In the genomic region with DNA sequence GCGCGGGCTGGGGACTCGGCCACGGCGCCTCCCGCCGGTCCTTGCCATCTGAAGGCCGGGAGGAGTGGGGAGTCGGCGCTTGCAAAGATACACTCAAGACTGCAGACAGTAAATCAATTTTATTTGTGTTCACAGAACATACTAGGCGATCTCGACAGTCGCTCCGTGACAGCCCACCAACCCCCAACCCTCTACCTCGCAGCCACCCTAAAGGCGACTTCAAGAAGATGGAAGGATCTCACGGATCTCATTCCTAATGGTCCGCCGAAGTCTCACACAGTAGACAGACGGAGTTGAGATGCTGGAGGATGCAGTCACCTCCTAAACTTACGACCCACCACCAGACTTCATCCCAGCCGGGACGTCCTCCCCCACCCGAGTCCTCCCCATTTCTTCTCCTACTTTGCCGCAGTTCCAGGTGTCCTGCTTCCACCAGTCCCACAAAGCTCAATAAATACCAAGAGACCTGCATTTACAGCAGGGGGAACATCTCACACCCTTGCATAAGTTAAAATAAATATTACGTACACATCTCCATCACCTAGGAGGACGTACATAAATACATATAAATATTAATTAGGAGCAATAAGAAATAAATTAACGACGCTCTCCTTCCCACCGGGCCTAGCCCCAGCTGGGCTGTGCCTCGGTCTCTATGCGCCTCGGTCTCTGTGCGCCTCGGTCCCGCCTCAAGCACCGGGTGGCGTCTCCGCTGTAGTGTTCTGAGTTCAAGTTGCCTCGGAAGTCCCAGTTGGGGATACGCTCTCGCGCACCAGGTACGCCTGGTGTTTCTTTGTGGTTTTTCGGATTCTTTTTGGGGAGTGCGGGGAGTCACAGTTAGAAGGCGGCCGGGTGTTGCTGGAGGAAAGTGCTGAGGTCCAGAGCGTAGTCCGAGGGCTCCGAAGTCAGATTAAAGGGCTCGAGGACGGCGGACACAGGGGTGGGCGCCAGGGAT, we compare ENCODE assay signal across 8 cellular contexts. TPM values are rescaled to one million over a fixed set of nuclear protein-coding genes. Genes with fewer than 3 reads are reported as not detected.
DNase-seq lines count a peak whose midpoint lies in the region; ATAC-seq, FAIRE-seq and TF ChIP-seq lines count a peak whose summit lies in the region.

No MANE protein-coding gene starts in this region.

- peaks cover 15% of the 10 kb centered on the region for H4K20me1 ChIP-seq in HepG2 (ENCODE audit: insufficient read depth, low read length)

- TF ChIP-seq CTCF in HepG2 (CRISPR knock-in tag; IDR thresholded peaks at IDR 0.05): no peak

- H3K27ac ChIP-seq in SJCRH30 (peak overlapping the region; percentile 64), caudate nucleus (ENCODE audit: low read depth, low read length) (peak overlapping the region; percentile 86), HepG2 (ENCODE audit: extremely low read length, insufficient read depth, low read length) (peak overlapping the region; percentile 81), stomach smooth muscle (ENCODE audit: low read length) (peak overlapping the region; percentile 94)

- H2AFZ ChIP-seq in HepG2 (ENCODE audit: low read length): no peak overlapping the region

- H3K4me3 ChIP-seq in HAP-1 (peak overlapping the region; percentile 78), SJCRH30 (peak overlapping the region; percentile 80), HepG2 (replicated peaks in 1 of 3; ENCODE audit: insufficient read depth in 1 of 3, low read depth in 2 of 3, low read length in 3 of 3) (peak overlapping the region; percentile 91 to 98 (median 98)), stomach smooth muscle (ENCODE audit: low read length in 2 of 2) (peak overlapping the region; percentile 87 to 94)

- CTCF ChIA-PET in HepG2 (lab: Yijun Ruan, JAX; ENCODE audit: low intra/inter-chr PET ratio, low total read pairs): interaction anchor here (0.7 to 1.5 kb wide), 3 partner anchors 39 to 85 kb away, joined by 3 to 6 read pairs (median 3); no protein-coding TSS in a partner anchor

- TF ChIP-seq POLR2A in HepG2 (IDR thresholded peaks at IDR 0.05; ENCODE audit: insufficient read depth in 1 of 2, low read depth in 2 of 2, low read length in 2 of 2): no peak

- H3K4me2 ChIP-seq in HepG2 (ENCODE audit: low read depth, low read length): peak overlapping the region; percentile 91

- H3K9me3 ChIP-seq in HAP-1 (no peaks in the 10 kb centered on the region), SJCRH30 (replicated peaks) (no peaks in the 10 kb centered on the region), HepG2 (ENCODE audit: low read length) (no peaks in the 10 kb centered on the region), stomach smooth muscle (ENCODE audit: control insufficient read depth in 2 of 2, low read length in 2 of 2) (no peaks in the 10 kb centered on the region)

- POLR2A ChIA-PET in HepG2 (lab: Yijun Ruan, JAX): interaction anchor here (0.7 to 16.9 kb wide), 30 partner anchors 9 to 139 kb away, joined by 3 to 414 read pairs (median 8); a partner anchor contains a TSS

- H3K9ac ChIP-seq in HepG2 (ENCODE audit: insufficient read depth, low read depth, low read length): peak overlapping the region; percentile 94
- H3K9ac ChIP-seq in stomach smooth muscle (ENCODE audit: low read length in 2 of 2): peak overlapping the region; percentile 94 to 95

- DNase-seq in CD1c-positive myeloid dendritic cell (ENCODE audit: extremely low spot score) (peak; percentile 28), HAP-1 (ENCODE audit: low spot score in 2 of 2) (peak in 1 of 2 experiments; percentile 31), SJCRH30 (peak in 1 of 2 experiments; percentile 49), caudate nucleus (lab: John Stamatoyannopoulos, UW) (peak in 8 of 61 donors; percentile 7 to 72 (median 34)), HepG2 (ENCODE audit: low spot score) (no peak), inferior parietal cortex (ENCODE audit: extremely low spot score) (no peak), OCI-M2 (lab: John Stamatoyannopoulos, UW; ENCODE audit: unreplicated experiment) (no peak)

- in situ Hi-C loops in HAP-1 (cut with MboI; ENCODE audit: low sequenced_read_pairs): loop anchor here (10.0 kb wide), 1 partner anchor 331 kb away; no protein-coding TSS in a partner anchor
- in situ Hi-C loops in HepG2 (cut with HindIII; ENCODE audit: extremely low pct_ligation_motif_present, low pct_unique_long_range_greater_than_20kb): loop anchor here (5.0 kb wide), 2 partner anchors 84 to 134 kb away; no protein-coding TSS in a partner anchor

- no peak for FAIRE-seq in HepG2 (lab: Jason Lieb, UNC)

- intact Hi-C loops in HepG2 (cut with micrococcal nuclease; ENCODE audit: unreplicated experiment): loop anchor here (1.0 kb wide), 4 partner anchors 21 to 85 kb away; no protein-coding TSS in a partner anchor

- H3K4me1 ChIP-seq in HAP-1: peaks cover 10% of the 10 kb centered on the region
- H3K4me1 ChIP-seq in SJCRH30: peaks cover 5% of the 10 kb centered on the region; the same call in 1 of the 2 replicates
- H3K4me1 ChIP-seq in HepG2 (ENCODE audit: insufficient read depth, low read length): peaks cover 78% of the 10 kb centered on the region
- H3K4me1 ChIP-seq in stomach smooth muscle (ENCODE audit: control insufficient read depth, insufficient read depth, low read length): peaks cover 34% of the 10 kb centered on the region

- WGBS in HepG2 (ENCODE audit: low lambda C conversion rate): 1% methylated on average over 53 of the region's 55 CpGs

- no peak; the same call in 2 of the 3 replicates for ATAC-seq in HepG2

- no peak; the same call in 1 of the 2 replicates for TF ChIP-seq RAD21 in HepG2 (CRISPR knock-in tag; IDR thresholded peaks at IDR 0.05)

- no peak for TF ChIP-seq EP300 in HepG2 (IDR thresholded peaks at IDR 0.05; ENCODE audit: low read depth in 2 of 2, low read length in 2 of 2)
- TF ChIP-seq EP300 in HepG2 (CRISPR knock-in tag; IDR thresholded peaks at IDR 0.05; ENCODE audit: borderline replicate concordance): no peak

- TSS peak; percentile 98 for BruUV-seq in HepG2 (replicated peaks; lab: Mats Ljungman, UMichigan)

- H3K27me3 ChIP-seq in HAP-1 (ENCODE audit: low read depth): no peaks in the 10 kb centered on the region
- H3K27me3 ChIP-seq in SJCRH30: no peaks in the 10 kb centered on the region
- H3K27me3 ChIP-seq in HepG2 (ENCODE audit: control insufficient read depth in 1 of 2, insufficient read depth in 2 of 2, low read length in 2 of 2): no peaks in the 10 kb centered on the region; a peak in 1 of 5 replicates
- H3K27me3 ChIP-seq in stomach smooth muscle (ENCODE audit: control insufficient read depth in 1 of 2, insufficient read depth in 2 of 2, low read length in 2 of 2): no peaks in the 10 kb centered on the region

- H3K36me3 ChIP-seq in HAP-1 (replicated peaks) (peaks cover 29% of the 10 kb centered on the region), SJCRH30 (peaks cover 14% of the 10 kb centered on the region), HepG2 (replicated peaks in 1 of 2; ENCODE audit: control insufficient read depth in 1 of 2, insufficient read depth in 2 of 2, low read length in 2 of 2) (peaks cover 7 to 14% of the 10 kb centered on the region in 2 experiments), stomach smooth muscle (ENCODE audit: control insufficient read depth in 2 of 2, insufficient read depth in 2 of 2, low read length in 2 of 2) (peaks cover 14 to 19% of the 10 kb centered on the region in 2 donors)

- H3K79me2 ChIP-seq in HepG2 (ENCODE audit: insufficient read depth, low read length): peaks cover 27% of the 10 kb centered on the region

RNA-seq across cellular contexts. Expression of a gene that starts 0.9 kb away (rescaled TPM):
- 87.4 and 92.2 TPM in 2 replicates for total RNA-seq in SJCRH30 (2014; rRNA removed; shearing (Covaris generic))
- total RNA-seq in HepG2 (2016; rRNA removed; fragmentation: Illumina TruSeq; extraction: Trizol): 77.8 and 82.3 TPM in 2 replicates
- 113 and 115 TPM in 2 replicates for total RNA-seq in HepG2 (2016; cell fraction: cytosol; rRNA removed; fragmentation: Illumina TruSeq; extraction: Trizol; ENCODE audit: low read depth)
- 72.3 and 79.6 TPM in 2 replicates for total RNA-seq in HepG2 (2016; cell fraction: insoluble cytoplasmic fraction; rRNA removed; fragmentation: Illumina TruSeq; extraction: Trizol)
- 145 and 152 TPM in 2 replicates for total RNA-seq in HepG2 (2016; cell fraction: membrane; rRNA removed; fragmentation: Illumina TruSeq; extraction: Trizol)
- total RNA-seq in HepG2 (2016; cell fraction: nucleus; rRNA removed; fragmentation: Illumina TruSeq; extraction: Trizol): 43.2 and 49.0 TPM in 2 replicates
- polyA plus RNA-seq in HepG2 (2011; rRNA removed): 130 and 150 TPM in 2 replicates
- polyA plus RNA-seq in HepG2 (2011; cell fraction: cytosol; rRNA removed): 126 and 128 TPM in 2 replicates
- polyA plus RNA-seq in HepG2 (2011; cell fraction: nucleus; rRNA removed): 139 and 173 TPM in 2 replicates
- 119 and 142 TPM in 2 replicates for polyA plus RNA-seq in HepG2 (2012)
- polyA plus RNA-seq in HepG2 (2016; cell fraction: cytosol; fragmentation: Illumina TruSeq; extraction: Trizol; ENCODE audit: low read depth): 217 and 220 TPM in 2 replicates
- polyA plus RNA-seq in HepG2 (2016; cell fraction: insoluble cytoplasmic fraction; fragmentation: Illumina TruSeq; extraction: Trizol; ENCODE audit: low read depth): 116 and 125 TPM in 2 replicates
- 219 and 220 TPM in 2 replicates for polyA plus RNA-seq in HepG2 (2016; cell fraction: membrane; fragmentation: Illumina TruSeq; extraction: Trizol; ENCODE audit: low read depth)
- polyA plus RNA-seq in HepG2 (2016; cell fraction: nucleus; fragmentation: Illumina TruSeq; extraction: Trizol; ENCODE audit: insufficient read depth, low read depth): 146 and 154 TPM in 2 replicates
- polyA minus RNA-seq in HepG2 (2011; rRNA and poly(A)+ RNA removed; ENCODE audit: low replicate concordance): 102 and 133 TPM in 2 replicates
- polyA minus RNA-seq in HepG2 (2011; cell fraction: cytosol; rRNA and poly(A)+ RNA removed): 49.8 and 51.9 TPM in 2 replicates
- 34.5 and 57.3 TPM in 2 replicates for polyA minus RNA-seq in HepG2 (2011; cell fraction: nucleus; rRNA and poly(A)+ RNA removed)

RNA-seq across cellular contexts. Expression of a gene that starts 1.0 kb away (rescaled TPM):
- 19.9 and 22.1 TPM in 2 replicates for total RNA-seq in SJCRH30 (2014; rRNA removed; shearing (Covaris generic))
- total RNA-seq in HepG2 (2016; rRNA removed; fragmentation: Illumina TruSeq; extraction: Trizol): 28.7 and 51.1 TPM in 2 replicates
- total RNA-seq in HepG2 (2016; cell fraction: cytosol; rRNA removed; fragmentation: Illumina TruSeq; extraction: Trizol; ENCODE audit: low read depth): 83.5 and 89.8 TPM in 2 replicates
- 25.7 and 52.1 TPM in 2 replicates for total RNA-seq in HepG2 (2016; cell fraction: insoluble cytoplasmic fraction; rRNA removed; fragmentation: Illumina TruSeq; extraction: Trizol)
- total RNA-seq in HepG2 (2016; cell fraction: membrane; rRNA removed; fragmentation: Illumina TruSeq; extraction: Trizol): 91.3 and 101 TPM in 2 replicates
- total RNA-seq in HepG2 (2016; cell fraction: nucleus; rRNA removed; fragmentation: Illumina TruSeq; extraction: Trizol): 33.1 and 34.2 TPM in 2 replicates
- 131 and 151 TPM in 2 replicates for polyA plus RNA-seq in HepG2 (2011; rRNA removed)
- polyA plus RNA-seq in HepG2 (2011; cell fraction: cytosol; rRNA removed): 117 TPM in 2 replicates
- polyA plus RNA-seq in HepG2 (2011; cell fraction: nucleus; rRNA removed): 111 and 130 TPM in 2 replicates
- polyA plus RNA-seq in HepG2 (2012): 130 and 313 TPM in 2 replicates
- 21.8 and 24.4 TPM in 2 replicates for polyA plus RNA-seq in HepG2 (2016; cell fraction: cytosol; fragmentation: Illumina TruSeq; extraction: Trizol; ENCODE audit: low read depth)
- 28.6 and 30.4 TPM in 2 replicates for polyA plus RNA-seq in HepG2 (2016; cell fraction: insoluble cytoplasmic fraction; fragmentation: Illumina TruSeq; extraction: Trizol; ENCODE audit: low read depth)
- 23.7 and 25.1 TPM in 2 replicates for polyA plus RNA-seq in HepG2 (2016; cell fraction: membrane; fragmentation: Illumina TruSeq; extraction: Trizol; ENCODE audit: low read depth)
- 72.1 and 79.6 TPM in 2 replicates for polyA plus RNA-seq in HepG2 (2016; cell fraction: nucleus; fragmentation: Illumina TruSeq; extraction: Trizol; ENCODE audit: insufficient read depth, low read depth)
- polyA minus RNA-seq in HepG2 (2011; rRNA and poly(A)+ RNA removed; ENCODE audit: low replicate concordance): 19.0 and 307 TPM in 2 replicates
- 213 and 378 TPM in 2 replicates for polyA minus RNA-seq in HepG2 (2011; cell fraction: cytosol; rRNA and poly(A)+ RNA removed)
- polyA minus RNA-seq in HepG2 (2011; cell fraction: nucleus; rRNA and poly(A)+ RNA removed): 95.2 and 99.7 TPM in 2 replicates

RNA-seq across cellular contexts. Expression of a gene that starts 23.2 kb away (rescaled TPM):
- total RNA-seq in SJCRH30 (2014; rRNA removed; shearing (Covaris generic)): 1,652 and 1,704 TPM in 2 replicates
- total RNA-seq in HepG2 (2016; rRNA removed; fragmentation: Illumina TruSeq; extraction: Trizol): 911 and 1,275 TPM in 2 replicates
- total RNA-seq in HepG2 (2016; cell fraction: cytosol; rRNA removed; fragmentation: Illumina TruSeq; extraction: Trizol; ENCODE audit: low read depth): 241 and 250 TPM in 2 replicates
- total RNA-seq in HepG2 (2016; cell fraction: insoluble cytoplasmic fraction; rRNA removed; fragmentation: Illumina TruSeq; extraction: Trizol): 892 and 1,275 TPM in 2 replicates
- 542 and 545 TPM in 2 replicates for total RNA-seq in HepG2 (2016; cell fraction: membrane; rRNA removed; fragmentation: Illumina TruSeq; extraction: Trizol)
- 386 and 402 TPM in 2 replicates for total RNA-seq in HepG2 (2016; cell fraction: nucleus; rRNA removed; fragmentation: Illumina TruSeq; extraction: Trizol)
- polyA plus RNA-seq in HepG2 (2011; rRNA removed): 980 and 1,163 TPM in 2 replicates
- 853 and 1,099 TPM in 2 replicates for polyA plus RNA-seq in HepG2 (2011; cell fraction: cytosol; rRNA removed)
- polyA plus RNA-seq in HepG2 (2011; cell fraction: nucleus; rRNA removed): 241 and 246 TPM in 2 replicates
- polyA plus RNA-seq in HepG2 (2012): 478 and 597 TPM in 2 replicates
- polyA plus RNA-seq in HepG2 (2016; cell fraction: cytosol; fragmentation: Illumina TruSeq; extraction: Trizol; ENCODE audit: low read depth): 300 and 321 TPM in 2 replicates
- polyA plus RNA-seq in HepG2 (2016; cell fraction: insoluble cytoplasmic fraction; fragmentation: Illumina TruSeq; extraction: Trizol; ENCODE audit: low read depth): 2,019 and 2,085 TPM in 2 replicates
- polyA plus RNA-seq in HepG2 (2016; cell fraction: membrane; fragmentation: Illumina TruSeq; extraction: Trizol; ENCODE audit: low read depth): 586 and 657 TPM in 2 replicates
- polyA plus RNA-seq in HepG2 (2016; cell fraction: nucleus; fragmentation: Illumina TruSeq; extraction: Trizol; ENCODE audit: insufficient read depth, low read depth): 686 and 716 TPM in 2 replicates
- 1,833 and 2,373 TPM in 2 replicates for polyA minus RNA-seq in HepG2 (2011; rRNA and poly(A)+ RNA removed; ENCODE audit: low replicate concordance)
- polyA minus RNA-seq in HepG2 (2011; cell fraction: cytosol; rRNA and poly(A)+ RNA removed): 412 and 479 TPM in 2 replicates
- 105 and 134 TPM in 2 replicates for polyA minus RNA-seq in HepG2 (2011; cell fraction: nucleus; rRNA and poly(A)+ RNA removed)

RNA-seq across cellular contexts. Expression of a gene that starts 26.3 kb away (rescaled TPM):
- 24.6 and 25.0 TPM in 2 replicates for total RNA-seq in SJCRH30 (2014; rRNA removed; shearing (Covaris generic))
- 8.4 and 20.5 TPM in 2 replicates for total RNA-seq in HepG2 (2016; rRNA removed; fragmentation: Illumina TruSeq; extraction: Trizol)
- total RNA-seq in HepG2 (2016; cell fraction: cytosol; rRNA removed; fragmentation: Illumina TruSeq; extraction: Trizol; ENCODE audit: low read depth): 2.6 TPM in 2 replicates
- 9.0 and 18.7 TPM in 2 replicates for total RNA-seq in HepG2 (2016; cell fraction: insoluble cytoplasmic fraction; rRNA removed; fragmentation: Illumina TruSeq; extraction: Trizol)
- total RNA-seq in HepG2 (2016; cell fraction: membrane; rRNA removed; fragmentation: Illumina TruSeq; extraction: Trizol): 7.6 TPM in 2 replicates
- 18.3 and 20.9 TPM in 2 replicates for total RNA-seq in HepG2 (2016; cell fraction: nucleus; rRNA removed; fragmentation: Illumina TruSeq; extraction: Trizol)
- polyA plus RNA-seq in HepG2 (2011; rRNA removed): 11.7 and 14.0 TPM in 2 replicates
- 4.5 and 6.7 TPM in 2 replicates for polyA plus RNA-seq in HepG2 (2011; cell fraction: cytosol; rRNA removed)
- polyA plus RNA-seq in HepG2 (2011; cell fraction: nucleus; rRNA removed): 39.8 and 42.9 TPM in 2 replicates
- 14.2 and 21.0 TPM in 2 replicates for polyA plus RNA-seq in HepG2 (2012)
- 1.2 and 1.3 TPM in 2 replicates for polyA plus RNA-seq in HepG2 (2016; cell fraction: cytosol; fragmentation: Illumina TruSeq; extraction: Trizol; ENCODE audit: low read depth)
- polyA plus RNA-seq in HepG2 (2016; cell fraction: insoluble cytoplasmic fraction; fragmentation: Illumina TruSeq; extraction: Trizol; ENCODE audit: low read depth): 13.9 and 27.7 TPM in 2 replicates
- 2.2 and 3.4 TPM in 2 replicates for polyA plus RNA-seq in HepG2 (2016; cell fraction: membrane; fragmentation: Illumina TruSeq; extraction: Trizol; ENCODE audit: low read depth)
- polyA plus RNA-seq in HepG2 (2016; cell fraction: nucleus; fragmentation: Illumina TruSeq; extraction: Trizol; ENCODE audit: insufficient read depth, low read depth): 66.8 and 94.4 TPM in 2 replicates
- 16.6 and 29.4 TPM in 2 replicates for polyA minus RNA-seq in HepG2 (2011; rRNA and poly(A)+ RNA removed; ENCODE audit: low replicate concordance)
- polyA minus RNA-seq in HepG2 (2011; cell fraction: cytosol; rRNA and poly(A)+ RNA removed): 8.0 and 10.3 TPM in 2 replicates
- polyA minus RNA-seq in HepG2 (2011; cell fraction: nucleus; rRNA and poly(A)+ RNA removed): 7.6 and 9.1 TPM in 2 replicates

RNA-seq across cellular contexts. Expression of a gene that starts 52.6 kb away (rescaled TPM):
- total RNA-seq in SJCRH30 (2014; rRNA removed; shearing (Covaris generic)): 25.0 and 29.6 TPM in 2 replicates
- total RNA-seq in HepG2 (2016; rRNA removed; fragmentation: Illumina TruSeq; extraction: Trizol): 7.4 and 16.0 TPM in 2 replicates
- total RNA-seq in HepG2 (2016; cell fraction: cytosol; rRNA removed; fragmentation: Illumina TruSeq; extraction: Trizol; ENCODE audit: low read depth): 6.4 and 6.8 TPM in 2 replicates
- total RNA-seq in HepG2 (2016; cell fraction: insoluble cytoplasmic fraction; rRNA removed; fragmentation: Illumina TruSeq; extraction: Trizol): 7.0 and 15.7 TPM in 2 replicates
- 11.0 and 11.6 TPM in 2 replicates for total RNA-seq in HepG2 (2016; cell fraction: membrane; rRNA removed; fragmentation: Illumina TruSeq; extraction: Trizol)
- 13.6 and 15.9 TPM in 2 replicates for total RNA-seq in HepG2 (2016; cell fraction: nucleus; rRNA removed; fragmentation: Illumina TruSeq; extraction: Trizol)
- 12.5 TPM in 2 replicates for polyA plus RNA-seq in HepG2 (2011; rRNA removed)
- polyA plus RNA-seq in HepG2 (2011; cell fraction: cytosol; rRNA removed): 10.6 and 14.5 TPM in 2 replicates
- polyA plus RNA-seq in HepG2 (2011; cell fraction: nucleus; rRNA removed): 11.7 and 12.5 TPM in 2 replicates
- polyA plus RNA-seq in HepG2 (2012): 11.9 and 19.8 TPM in 2 replicates
- 16.1 and 17.3 TPM in 2 replicates for polyA plus RNA-seq in HepG2 (2016; cell fraction: cytosol; fragmentation: Illumina TruSeq; extraction: Trizol; ENCODE audit: low read depth)
- polyA plus RNA-seq in HepG2 (2016; cell fraction: insoluble cytoplasmic fraction; fragmentation: Illumina TruSeq; extraction: Trizol; ENCODE audit: low read depth): 19.1 and 23.6 TPM in 2 replicates
- polyA plus RNA-seq in HepG2 (2016; cell fraction: membrane; fragmentation: Illumina TruSeq; extraction: Trizol; ENCODE audit: low read depth): 27.9 and 29.1 TPM in 2 replicates
- 46.7 and 53.9 TPM in 2 replicates for polyA plus RNA-seq in HepG2 (2016; cell fraction: nucleus; fragmentation: Illumina TruSeq; extraction: Trizol; ENCODE audit: insufficient read depth, low read depth)
- 28.0 and 30.7 TPM in 2 replicates for polyA minus RNA-seq in HepG2 (2011; rRNA and poly(A)+ RNA removed; ENCODE audit: low replicate concordance)
- polyA minus RNA-seq in HepG2 (2011; cell fraction: cytosol; rRNA and poly(A)+ RNA removed): 9.8 and 11.5 TPM in 2 replicates
- polyA minus RNA-seq in HepG2 (2011; cell fraction: nucleus; rRNA and poly(A)+ RNA removed): 3.3 and 4.5 TPM in 2 replicates
